Comparison of ENCODE assay signal across 9 cellular contexts in genomic region chr3:42979044-42979962, GRCh38. TPM values are rescaled to one million over a fixed set of nuclear protein-coding genes. Genes with fewer than 3 reads are reported as not detected.
DNase-seq lines count a peak whose midpoint lies in the region; ATAC-seq, FAIRE-seq and TF ChIP-seq lines count a peak whose summit lies in the region.
"Had no signal": no experiment of that assay in that cellular context is flagged by ENCODE, and none has a peak within 500 bp of the region (broad histone marks: within the 10 kb centered on the region; RNA-seq: fewer than 3 reads in every experiment).

GASK1A (plus strand) TSS chr3:42979311; CDS start chr3:42979643, 332 bp downstream.

- TF ChIP-seq POLR2A in ovary (IDR thresholded peaks at IDR 0.05) (no peak), GM12891 (IDR thresholded peaks at IDR 0.05; ENCODE audit: low read depth, low read length) (no peak)

- H3K36me3 ChIP-seq in KMS-11 (ENCODE audit: insufficient read depth) (no peaks in the 10 kb centered on the region), heart right ventricle (no peaks in the 10 kb centered on the region), ovary (no peaks in the 10 kb centered on the region)

- H3K9ac ChIP-seq in KMS-11: no peak within 1 kb of the TSS

- peak; percentile 32 for ATAC-seq in CD4-positive, alpha-beta T cell (ENCODE audit: poor library complexity)
- peak; percentile 75 to 87 (median 82) for ATAC-seq in heart right ventricle

- H3K4me3 Mint-ChIP-seq in CD4-positive, alpha-beta T cell: peak within 1 kb of the TSS; percentile 78

- peaks cover 2% of the 10 kb centered on the region for H3K9me3 ChIP-seq in CD4-positive, alpha-beta T cell (ENCODE audit: control insufficient read depth, low read length)
- H3K9me3 ChIP-seq in heart right ventricle: peaks cover 0 to 15% (median 0%) of the 10 kb centered on the region in 11 donors
- no peaks in the 10 kb centered on the region for H3K9me3 ChIP-seq in ovary

- intact Hi-C loops in CD4-positive, alpha-beta T cell (cut with DNase I, micrococcal nuclease): no loop called here
- intact Hi-C loops in heart right ventricle (cut with DNase I): loop anchor here in 1 of 10 donors (10.0 kb wide), 1 partner anchor 535 kb away; no protein-coding TSS in a partner anchor
- intact Hi-C loops in ovary (cut with DNase I): no loop called here

- peak within 1 kb of the TSS; percentile 47; the same call in 1 of the 2 replicates for H2AFZ ChIP-seq in KMS-11 (ENCODE audit: low read depth)

- H3K4me3 ChIP-seq in KMS-11 (IDR thresholded peaks at IDR 0.05; ENCODE audit: insufficient read depth, low read depth, low read length): no peak within 1 kb of the TSS
- peak within 1 kb of the TSS; percentile 19 to 71 (median 66) for H3K4me3 ChIP-seq in heart right ventricle
- peak within 1 kb of the TSS; percentile 73 for H3K4me3 ChIP-seq in ovary

- H3K4me1 Mint-ChIP-seq in CD4-positive, alpha-beta T cell (ENCODE audit: low read depth): peaks cover 7% of the 10 kb centered on the region

- H3K27me3 Mint-ChIP-seq in CD4-positive, alpha-beta T cell: peaks cover 38% of the 10 kb centered on the region

- peaks cover 8% of the 10 kb centered on the region for H3K9me3 Mint-ChIP-seq in CD4-positive, alpha-beta T cell

- H4K20me1 ChIP-seq in KMS-11 (ENCODE audit: insufficient read depth): no peaks in the 10 kb centered on the region

- peak in 2 of 10 experiments; percentile 8 to 10 for DNase-seq in CD4-positive, alpha-beta T cell
- peak; percentile 40 to 50 for DNase-seq in activated T-cell treated with anti-CD3 and anti-CD28 coated beads, Interleukin-2, amount 50 U/mL, for 48 hours
- DNase-seq in heart right ventricle (peak; percentile 19 to 52), ovary (peak; percentile 62 to 80 (median 75)), dedifferentiated amniotic fluid mesenchymal stem cell (ENCODE audit: extremely low spot score) (no peak), DMS153 treated with DMSO at 0.1 percent for 48 hours (lab: John Stamatoyannopoulos, UW; ENCODE audit: unreplicated experiment) (no peak), GM12891 (ENCODE audit: insufficient read length, low spot score) (no peak)

- H3K4me1 ChIP-seq in KMS-11 (ENCODE audit: low read depth, poor library complexity, severe bottlenecking) (no peaks in the 10 kb centered on the region), heart right ventricle (peaks cover 4 to 24% (median 10%) of the 10 kb centered on the region in 9 donors), ovary (ENCODE audit: insufficient read depth) (peaks cover 16% of the 10 kb centered on the region)

- H3K27ac ChIP-seq in CD4-positive, alpha-beta T cell (ENCODE audit: low read depth, low read length): no peak within 1 kb of the TSS
- H3K27ac ChIP-seq in KMS-11 (no peak within 1 kb of the TSS), heart right ventricle (peak within 1 kb of the TSS in 1 of 10 donors; percentile 19), ovary (peak within 1 kb of the TSS; percentile 28 to 63)

- no peaks in the 10 kb centered on the region for H3K79me2 ChIP-seq in KMS-11 (ENCODE audit: insufficient read depth, low read depth)

- peak within 1 kb of the TSS; percentile 25; the same call in 1 of the 2 replicates for H3K4me2 ChIP-seq in KMS-11

- peaks cover 28% of the 10 kb centered on the region for H3K27me3 ChIP-seq in CD4-positive, alpha-beta T cell (ENCODE audit: control insufficient read depth, insufficient read depth, low read length)
- no peaks in the 10 kb centered on the region for H3K27me3 ChIP-seq in KMS-11 (ENCODE audit: insufficient read depth, low read depth)
- peaks cover 3 to 45% (median 32%) of the 10 kb centered on the region in 7 donors for H3K27me3 ChIP-seq in heart right ventricle
- H3K27me3 ChIP-seq in ovary: no peaks in the 10 kb centered on the region

- H3K27ac Mint-ChIP-seq in CD4-positive, alpha-beta T cell: no peak within 1 kb of the TSS

- TF ChIP-seq CTCF in CD4-positive, alpha-beta T cell (IDR thresholded peaks at IDR 0.05): no peak
- TF ChIP-seq CTCF in KMS-11 (conservative IDR thresholded peaks at IDR 0.05; ENCODE audit: low read depth, low read length) (no peak), heart right ventricle (IDR thresholded peaks at IDR 0.05) (no peak), ovary (IDR thresholded peaks at IDR 0.05) (no peak)

- FAIRE-seq in GM12891 (lab: Jason Lieb, UNC): no peak

- TF ChIP-seq EP300 in ovary (IDR thresholded peaks at IDR 0.05): no peak

- peaks cover 7% of the 10 kb centered on the region for H3K36me3 Mint-ChIP-seq in CD4-positive, alpha-beta T cell (ENCODE audit: low read depth)

- WGBS in heart right ventricle, 2 donors: 1 to 2% methylated on average over 79 of the region's 79 CpGs
- WGBS in ovary, 3 donors: 2 to 3% (median 2%) methylated on average over 53 to 79 of the region's 79 CpGs

- POLR2A ChIA-PET in CD4-positive, alpha-beta T cell (lab: Charles Lee): no interaction called here

- CTCF ChIA-PET in CD4-positive, alpha-beta T cell (lab: Charles Lee): no interaction called here

TF ChIP-seq in GM12891, 5 proteins besides CTCF, POLR2A, EP300 and RAD21:
- TF ChIP-seq PAX5 (IDR thresholded peaks at IDR 0.05; ENCODE audit: insufficient read depth, low read length, severe bottlenecking): no peak
- no peak for TF ChIP-seq POU2F2 (IDR thresholded peaks at IDR 0.05; ENCODE audit: low read depth, low read length)
- TF ChIP-seq POLR2AphosphoS5 (IDR thresholded peaks at IDR 0.05; ENCODE audit: low read depth, low read length): no peak
- TF ChIP-seq TAF1 (IDR thresholded peaks at IDR 0.05; ENCODE audit: low read depth, low read length): no peak
- TF ChIP-seq SPI1 (IDR thresholded peaks at IDR 0.05; ENCODE audit: low read depth, low read length): no peak

RNA-seq across cellular contexts. Expression of gene GASK1A, which starts in this region (rescaled TPM):
- total RNA-seq in CD4-positive, alpha-beta T cell: under 1 TPM in 1 of 2 experiments, not detected in 1; 0.28 TPM
- 1 to 10 TPM in 3 of 10 donors, under 1 TPM in 7; 0.28 to 1.5 (median 0.66) TPM for total RNA-seq in heart right ventricle
- under 1 TPM; 0.48 to 0.59 TPM for polyA plus RNA-seq in heart right ventricle
- 10 to 100 TPM in 6 of 7 donors, 1 to 10 TPM in 1; 6.3 to 41.3 (median 26.9) TPM for total RNA-seq in ovary
- polyA plus RNA-seq in ovary: 1 to 10 TPM; 5.4 to 5.8 TPM
- not detected for polyA plus RNA-seq in GM12891 (2012; ENCODE audit: low read depth, missing spikeins)
- total RNA-seq: HT1080 had no signal

Comparison
In these comparisons a context has a peak if more than half of its experiments do, and no peak if none do; other contexts are left out.
1. RNA of gene GASK1A (polyA plus RNA-seq): 5.4 to 5.8 TPM in ovary; 0.48 to 0.59 TPM in heart right ventricle; every median in the first group is over 4 times any median in the second.
2. Peak in ATAC-seq in CD4-positive, alpha-beta T cell; RNA of the gene not detected or under 1 TPM.
3. DNase-seq: peak in activated T-cell treated with anti-CD3 and anti-CD28 coated beads, Interleukin-2, amount 50 U/mL, for 48 hours (2 of 2), heart right ventricle (2 of 2) and ovary (5 of 5); none in dedifferentiated amniotic fluid mesenchymal stem cell (single experiment), DMS153 treated with DMSO at 0.1 percent for 48 hours (single experiment) and GM12891 (single experiment).
4. H3K27ac ChIP-seq: peak in ovary (2 of 2); none in CD4-positive, alpha-beta T cell (single experiment) and KMS-11 (single experiment).